In the genomic region with DNA sequence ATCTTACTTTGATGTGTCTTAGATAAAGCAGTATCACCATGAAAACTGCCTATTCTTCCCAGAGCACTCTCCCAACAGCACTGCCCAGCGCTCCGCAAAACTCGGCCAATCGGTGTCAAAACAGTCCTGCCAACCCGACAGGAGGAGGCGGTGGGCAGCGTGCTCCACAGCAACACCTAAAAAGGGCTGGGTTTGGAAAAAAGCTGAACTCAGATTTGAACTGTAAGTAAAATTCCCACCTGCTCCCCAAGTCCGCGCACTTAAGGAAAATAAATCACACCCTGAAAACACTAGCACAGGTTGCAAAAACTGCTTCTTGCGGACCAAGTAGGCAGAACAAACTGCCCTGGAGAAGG, we compare ENCODE assay signal across 8 cellular contexts. TPM values are rescaled to one million over a fixed set of nuclear protein-coding genes. Genes with fewer than 3 reads are reported as not detected.
DNase-seq lines count a peak whose midpoint lies in the region; ATAC-seq, FAIRE-seq and TF ChIP-seq lines count a peak whose summit lies in the region.

No MANE protein-coding gene starts in this region.

- no peak for TF ChIP-seq POLR2A in GM12891 (IDR thresholded peaks at IDR 0.05; ENCODE audit: low read depth, low read length)
- no peak for TF ChIP-seq POLR2A in lower leg skin (IDR thresholded peaks at IDR 0.05)

- peak; percentile 28 for DNase-seq in AG10803 (ENCODE audit: low read depth)
- DNase-seq in GM12891 (ENCODE audit: insufficient read length, low spot score) = no peak
- DNase-seq in SHP77 (lab: John Stamatoyannopoulos, UW) = peak; percentile 57 to 83
- peak; percentile 40 to 74 for DNase-seq in dermis microvascular lymphatic vessel endothelial cell (ENCODE audit: low read depth in 2 of 2)
- DNase-seq in lower leg skin (ENCODE audit: low spot score in 2 of 2) = no peak
- DNase-seq in superior temporal gyrus (ENCODE audit: extremely low spot score) = peak; percentile 52
- no peak for DNase-seq in T-helper 9 cell

- peak; percentile 36 for ATAC-seq in HG03432 (IDR thresholded peaks at IDR 0.05; ENCODE audit: unreplicated experiment)

- FAIRE-seq in GM12891 (lab: Jason Lieb, UNC) = peak; percentile 72

- TF ChIP-seq CTCF in AG10803 (conservative IDR thresholded peaks at IDR 0.05; ENCODE audit: low read length) (peak; percentile 23; the same call in 1 of the 2 replicates), lower leg skin (IDR thresholded peaks at IDR 0.05) (no peak)

- intact Hi-C loops in lower leg skin (cut with DNase I; ENCODE audit: low total_unique reads) = loop anchor here (10.0 kb wide), 1 partner anchor 60 kb away; the partner anchor contains the start of gene CAPRIN2

- H3K4me3 ChIP-seq in AG10803 (ENCODE audit: low read length) = peak overlapping the region; percentile 97
- H3K4me3 ChIP-seq in lower leg skin (ENCODE audit: low read depth, poor library complexity, severe bottlenecking) = peak overlapping the region; percentile 92

- WGBS in lower leg skin, 2 donors = 0 to 2% methylated on average over 10 of the region's 10 CpGs

TF ChIP-seq in GM12891, 5 proteins besides CTCF, POLR2A, EP300 and RAD21:
- TF ChIP-seq POU2F2 (IDR thresholded peaks at IDR 0.05; ENCODE audit: low read depth, low read length) (no peak), SPI1 (IDR thresholded peaks at IDR 0.05; ENCODE audit: low read depth, low read length) (no peak), POLR2AphosphoS5 (IDR thresholded peaks at IDR 0.05; ENCODE audit: low read depth, low read length) (no peak), PAX5 (IDR thresholded peaks at IDR 0.05; ENCODE audit: insufficient read depth, low read length, severe bottlenecking) (no peak), TAF1 (IDR thresholded peaks at IDR 0.05; ENCODE audit: low read depth, low read length) (no peak)

RNA-seq across cellular contexts. Expression of gene IPO8, which starts 0.7 kb away (rescaled TPM):
- 15.0 TPM for polyA plus RNA-seq in GM12891 (2012; ENCODE audit: low read depth, missing spikeins)
- total RNA-seq in dermis microvascular lymphatic vessel endothelial cell (33.4 and 42.4 TPM in 2 replicates), lower leg skin (10 to 100 TPM; 17.0 to 29.2 (median 21.3) TPM)

RNA-seq across cellular contexts. Expression of gene CAPRIN2, which starts 59.8 kb away (rescaled TPM):
- polyA plus RNA-seq in GM12891 (2012; ENCODE audit: low read depth, missing spikeins) = 4.1 TPM
- 4.9 and 7.3 TPM in 2 replicates for total RNA-seq in dermis microvascular lymphatic vessel endothelial cell
- total RNA-seq in lower leg skin = 10 to 100 TPM; 12.1 to 29.0 (median 16.2) TPM

Comparison
In these comparisons a context has a peak if more than half of its experiments do, and no peak if none do; other contexts are left out.
1. DNase-seq: peak in AG10803 (single experiment), SHP77 (2 of 2), dermis microvascular lymphatic vessel endothelial cell (2 of 2) and superior temporal gyrus (single experiment); none in GM12891 (single experiment), lower leg skin (0 of 2) and T-helper 9 cell (single experiment).